ENCODE assay signal across 1 cellular context in the genomic region with DNA sequence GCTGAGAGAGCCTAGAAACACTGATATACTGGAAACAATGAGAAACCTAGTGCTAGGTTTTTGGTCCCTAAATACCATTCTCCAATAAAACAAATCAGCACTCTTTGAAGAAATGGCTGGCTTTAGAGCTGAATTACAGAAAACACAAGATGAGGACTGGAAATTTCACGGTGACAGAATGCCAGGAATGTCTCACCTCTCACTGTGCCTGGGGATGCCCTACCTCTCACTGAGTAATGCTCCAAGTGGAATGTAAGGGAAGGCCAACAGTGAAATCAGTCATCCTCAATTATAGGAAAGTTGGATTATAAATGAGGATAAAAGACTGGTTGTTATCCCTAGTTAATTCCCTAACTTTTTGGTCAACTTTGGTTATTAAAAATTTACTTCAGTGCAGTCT.
TF ChIP-seq lines count a peak whose summit lies in the region.

No MANE protein-coding gene starts in this region.

TF ChIP-seq in GM23338, 12 proteins besides CTCF, POLR2A, EP300 and RAD21 (continued from another document):
- TF ChIP-seq, protein P1, sequence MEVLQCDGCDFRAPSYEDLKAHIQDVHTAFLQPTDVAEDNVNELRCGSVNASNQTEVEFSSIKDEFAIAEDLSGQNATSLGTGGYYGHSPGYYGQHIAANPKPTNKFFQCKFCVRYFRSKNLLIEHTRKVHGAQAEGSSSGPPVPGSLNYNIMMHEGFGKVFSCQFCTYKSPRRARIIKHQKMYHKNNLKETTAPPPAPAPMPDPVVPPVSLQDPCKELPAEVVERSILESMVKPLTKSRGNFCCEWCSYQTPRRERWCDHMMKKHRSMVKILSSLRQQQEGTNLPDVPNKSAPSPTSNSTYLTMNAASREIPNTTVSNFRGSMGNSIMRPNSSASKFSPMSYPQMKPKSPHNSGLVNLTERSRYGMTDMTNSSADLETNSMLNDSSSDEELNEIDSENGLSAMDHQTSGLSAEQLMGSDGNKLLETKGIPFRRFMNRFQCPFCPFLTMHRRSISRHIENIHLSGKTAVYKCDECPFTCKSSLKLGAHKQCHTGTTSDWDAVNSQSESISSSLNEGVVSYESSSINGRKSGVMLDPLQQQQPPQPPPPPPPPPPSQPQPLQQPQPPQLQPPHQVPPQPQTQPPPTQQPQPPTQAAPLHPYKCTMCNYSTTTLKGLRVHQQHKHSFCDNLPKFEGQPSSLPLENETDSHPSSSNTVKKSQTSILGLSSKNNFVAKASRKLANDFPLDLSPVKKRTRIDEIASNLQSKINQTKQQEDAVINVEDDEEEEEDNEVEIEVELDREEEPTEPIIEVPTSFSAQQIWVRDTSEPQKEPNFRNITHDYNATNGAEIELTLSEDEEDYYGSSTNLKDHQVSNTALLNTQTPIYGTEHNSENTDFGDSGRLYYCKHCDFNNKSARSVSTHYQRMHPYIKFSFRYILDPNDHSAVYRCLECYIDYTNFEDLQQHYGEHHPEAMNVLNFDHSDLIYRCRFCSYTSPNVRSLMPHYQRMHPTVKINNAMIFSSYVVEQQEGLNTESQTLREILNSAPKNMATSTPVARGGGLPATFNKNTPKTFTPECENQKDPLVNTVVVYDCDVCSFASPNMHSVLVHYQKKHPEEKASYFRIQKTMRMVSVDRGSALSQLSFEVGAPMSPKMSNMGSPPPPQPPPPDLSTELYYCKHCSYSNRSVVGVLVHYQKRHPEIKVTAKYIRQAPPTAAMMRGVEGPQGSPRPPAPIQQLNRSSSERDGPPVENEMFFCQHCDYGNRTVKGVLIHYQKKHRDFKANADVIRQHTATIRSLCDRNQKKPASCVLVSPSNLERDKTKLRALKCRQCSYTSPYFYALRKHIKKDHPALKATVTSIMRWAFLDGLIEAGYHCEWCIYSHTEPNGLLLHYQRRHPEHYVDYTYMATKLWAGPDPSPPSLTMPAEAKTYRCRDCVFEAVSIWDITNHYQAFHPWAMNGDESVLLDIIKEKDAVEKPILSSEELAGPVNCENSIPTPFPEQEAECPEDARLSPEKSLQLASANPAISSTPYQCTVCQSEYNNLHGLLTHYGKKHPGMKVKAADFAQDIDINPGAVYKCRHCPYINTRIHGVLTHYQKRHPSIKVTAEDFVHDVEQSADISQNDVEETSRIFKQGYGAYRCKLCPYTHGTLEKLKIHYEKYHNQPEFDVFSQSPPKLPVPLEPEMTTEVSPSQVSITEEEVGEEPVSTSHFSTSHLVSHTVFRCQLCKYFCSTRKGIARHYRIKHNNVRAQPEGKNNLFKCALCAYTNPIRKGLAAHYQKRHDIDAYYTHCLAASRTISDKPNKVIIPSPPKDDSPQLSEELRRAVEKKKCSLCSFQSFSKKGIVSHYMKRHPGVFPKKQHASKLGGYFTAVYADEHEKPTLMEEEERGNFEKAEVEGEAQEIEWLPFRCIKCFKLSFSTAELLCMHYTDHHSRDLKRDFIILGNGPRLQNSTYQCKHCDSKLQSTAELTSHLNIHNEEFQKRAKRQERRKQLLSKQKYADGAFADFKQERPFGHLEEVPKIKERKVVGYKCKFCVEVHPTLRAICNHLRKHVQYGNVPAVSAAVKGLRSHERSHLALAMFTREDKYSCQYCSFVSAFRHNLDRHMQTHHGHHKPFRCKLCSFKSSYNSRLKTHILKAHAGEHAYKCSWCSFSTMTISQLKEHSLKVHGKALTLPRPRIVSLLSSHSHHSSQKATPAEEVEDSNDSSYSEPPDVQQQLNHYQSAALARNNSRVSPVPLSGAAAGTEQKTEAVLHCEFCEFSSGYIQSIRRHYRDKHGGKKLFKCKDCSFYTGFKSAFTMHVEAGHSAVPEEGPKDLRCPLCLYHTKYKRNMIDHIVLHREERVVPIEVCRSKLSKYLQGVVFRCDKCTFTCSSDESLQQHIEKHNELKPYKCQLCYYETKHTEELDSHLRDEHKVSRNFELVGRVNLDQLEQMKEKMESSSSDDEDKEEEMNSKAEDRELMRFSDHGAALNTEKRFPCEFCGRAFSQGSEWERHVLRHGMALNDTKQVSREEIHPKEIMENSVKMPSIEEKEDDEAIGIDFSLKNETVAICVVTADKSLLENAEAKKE (CRISPR knock-in tag; IDR thresholded peaks at IDR 0.05): no peak
- TF ChIP-seq ZNF114 (CRISPR knock-in tag; IDR thresholded peaks at IDR 0.05): no peak
- TF ChIP-seq CREB1 (CRISPR knock-in tag; IDR thresholded peaks at IDR 0.05; ENCODE audit: low read depth): no peak
- TF ChIP-seq EZH2phosphoT487 (IDR thresholded peaks at IDR 0.05; ENCODE audit: unreplicated experiment): no peak
- TF ChIP-seq, protein P2, sequence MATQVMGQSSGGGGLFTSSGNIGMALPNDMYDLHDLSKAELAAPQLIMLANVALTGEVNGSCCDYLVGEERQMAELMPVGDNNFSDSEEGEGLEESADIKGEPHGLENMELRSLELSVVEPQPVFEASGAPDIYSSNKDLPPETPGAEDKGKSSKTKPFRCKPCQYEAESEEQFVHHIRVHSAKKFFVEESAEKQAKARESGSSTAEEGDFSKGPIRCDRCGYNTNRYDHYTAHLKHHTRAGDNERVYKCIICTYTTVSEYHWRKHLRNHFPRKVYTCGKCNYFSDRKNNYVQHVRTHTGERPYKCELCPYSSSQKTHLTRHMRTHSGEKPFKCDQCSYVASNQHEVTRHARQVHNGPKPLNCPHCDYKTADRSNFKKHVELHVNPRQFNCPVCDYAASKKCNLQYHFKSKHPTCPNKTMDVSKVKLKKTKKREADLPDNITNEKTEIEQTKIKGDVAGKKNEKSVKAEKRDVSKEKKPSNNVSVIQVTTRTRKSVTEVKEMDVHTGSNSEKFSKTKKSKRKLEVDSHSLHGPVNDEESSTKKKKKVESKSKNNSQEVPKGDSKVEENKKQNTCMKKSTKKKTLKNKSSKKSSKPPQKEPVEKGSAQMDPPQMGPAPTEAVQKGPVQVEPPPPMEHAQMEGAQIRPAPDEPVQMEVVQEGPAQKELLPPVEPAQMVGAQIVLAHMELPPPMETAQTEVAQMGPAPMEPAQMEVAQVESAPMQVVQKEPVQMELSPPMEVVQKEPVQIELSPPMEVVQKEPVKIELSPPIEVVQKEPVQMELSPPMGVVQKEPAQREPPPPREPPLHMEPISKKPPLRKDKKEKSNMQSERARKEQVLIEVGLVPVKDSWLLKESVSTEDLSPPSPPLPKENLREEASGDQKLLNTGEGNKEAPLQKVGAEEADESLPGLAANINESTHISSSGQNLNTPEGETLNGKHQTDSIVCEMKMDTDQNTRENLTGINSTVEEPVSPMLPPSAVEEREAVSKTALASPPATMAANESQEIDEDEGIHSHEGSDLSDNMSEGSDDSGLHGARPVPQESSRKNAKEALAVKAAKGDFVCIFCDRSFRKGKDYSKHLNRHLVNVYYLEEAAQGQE (IDR thresholded peaks at IDR 0.05; ENCODE audit: unreplicated experiment): no peak
- no peak for TF ChIP-seq ZNF331 (CRISPR knock-in tag; IDR thresholded peaks at IDR 0.05; ENCODE audit: low read depth)
- TF ChIP-seq EZH2 (IDR thresholded peaks at IDR 0.05; ENCODE audit: low read depth, unreplicated experiment): no peak
- TF ChIP-seq STAT1 (IDR thresholded peaks at IDR 0.05; ENCODE audit: unreplicated experiment): no peak
- TF ChIP-seq, protein P3, sequence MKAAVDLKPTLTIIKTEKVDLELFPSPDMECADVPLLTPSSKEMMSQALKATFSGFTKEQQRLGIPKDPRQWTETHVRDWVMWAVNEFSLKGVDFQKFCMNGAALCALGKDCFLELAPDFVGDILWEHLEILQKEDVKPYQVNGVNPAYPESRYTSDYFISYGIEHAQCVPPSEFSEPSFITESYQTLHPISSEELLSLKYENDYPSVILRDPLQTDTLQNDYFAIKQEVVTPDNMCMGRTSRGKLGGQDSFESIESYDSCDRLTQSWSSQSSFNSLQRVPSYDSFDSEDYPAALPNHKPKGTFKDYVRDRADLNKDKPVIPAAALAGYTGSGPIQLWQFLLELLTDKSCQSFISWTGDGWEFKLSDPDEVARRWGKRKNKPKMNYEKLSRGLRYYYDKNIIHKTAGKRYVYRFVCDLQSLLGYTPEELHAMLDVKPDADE (IDR thresholded peaks at IDR 0.05): no peak
- no peak for TF ChIP-seq NANOG (IDR thresholded peaks at IDR 0.05; ENCODE audit: borderline replicate concordance)
- TF ChIP-seq POLR2AphosphoS5 (IDR thresholded peaks at IDR 0.05; ENCODE audit: low read depth): no peak
